26 cellular contexts compared by ENCODE assay signal in genomic region chr7:41847171-41847570, GRCh38.
"Had no signal": no experiment of that assay in that cellular context is flagged by ENCODE, and none has a peak within 500 bp of the region (broad histone marks: within the 10 kb centered on the region; RNA-seq: fewer than 3 reads in every experiment).

No MANE protein-coding gene starts in this region.

- H3K4me3 Mint-ChIP-seq: activated CD8-positive, alpha-beta memory T cell treated with anti-CD3 and anti-CD28 coated beads, Interleukin-2, amount 10 ng/mL, durations not matched to agents 7 days and 5 days; activated naive CD8-positive, alpha-beta T cell treated with anti-CD3 and anti-CD28 coated beads, Interleukin-2, amount 10 ng/mL, durations not matched to agents 7 days and 5 days; activated T-cell treated with anti-CD3 and anti-CD28 coated beads, Interleukin-2, amount 50 U/mL, for 24 hours; activated T-helper 1 cell treated with anti-CD3 and anti-CD28 coated beads, Interleukin-12 subunit alpha, Interleukin-12 subunit beta, Interleukin-2, Interleukin-4 antibody, amounts not matched to agents 30 ng/mL and 10 ng/mL and 1 ng/mL, durations not matched to agents 14 hours and 24 hours and 36 hours; T-helper 1 cell treated with Interleukin-12 subunit alpha and Interleukin-12 subunit beta and Interleukin-4 antibody, amounts not matched to agents 30 μg/mL and 1 μg/mL, for 36 hours had no signal

- DNase-seq: activated CD4-positive, alpha-beta T cell treated with anti-CD3 and anti-CD28 coated beads for 4 hours; activated CD8-positive, alpha-beta memory T cell treated with anti-CD3 and anti-CD28 coated beads, Interleukin-2, amount 10 ng/mL, durations not matched to agents 7 days and 5 days; activated effector memory CD4-positive, alpha-beta T cell treated with anti-CD3 and anti-CD28 coated beads, Interleukin-2, amount 50 U/mL, for 16 hours; activated naive CD4-positive, alpha-beta T cell treated with Interleukin-2 at 50 U/mL for 16 hours; activated naive CD8-positive, alpha-beta T cell treated with anti-CD3 and anti-CD28 coated beads, Interleukin-2, amount 10 ng/mL, durations not matched to agents 7 days and 5 days; activated T-cell treated with anti-CD3 and anti-CD28 coated beads, Interleukin-2, amount 50 U/mL, for 24 hours; aorta; central memory CD4-positive, alpha-beta T cell; MV-4-11; NCI-H1092 treated with DMSO at 0.1 percent for 48 hours; NCI-H1436; NCI-H1694 treated with DMSO at 0.1 percent for 48 hours; NCI-H2081; NCI-H510A treated with DMSO at 0.1 percent for 48 hours; NCI-H69; NK-92 treated with Interleukin-12 subunit alpha and Interleukin-12 subunit beta, amount 100 ng/mL, for 24 hours; OCI-M1; Right ventricle myocardium superior; SJCRH30 had no signal

- H3K36me3 ChIP-seq: breast epithelium, SJCRH30 had no signal

- H3K4me1 ChIP-seq: breast epithelium, SJCRH30 had no signal

- H3K4me2 ChIP-seq: KMS-11 had no signal

- H3K27me3 ChIP-seq: breast epithelium, SJCRH30 had no signal

- H3K9me3 ChIP-seq: breast epithelium, SJCRH30 had no signal

- H3K36me3 Mint-ChIP-seq: activated CD8-positive, alpha-beta memory T cell treated with anti-CD3 and anti-CD28 coated beads, Interleukin-2, amount 10 ng/mL, durations not matched to agents 7 days and 5 days had no signal

- H3K27ac Mint-ChIP-seq: activated CD8-positive, alpha-beta memory T cell treated with anti-CD3 and anti-CD28 coated beads, Interleukin-2, amount 10 ng/mL, durations not matched to agents 7 days and 5 days; activated naive CD8-positive, alpha-beta T cell treated with anti-CD3 and anti-CD28 coated beads, Interleukin-2, amount 10 ng/mL, durations not matched to agents 7 days and 5 days; activated T-cell treated with anti-CD3 and anti-CD28 coated beads, Interleukin-2, amount 50 U/mL, for 24 hours; activated T-helper 1 cell treated with anti-CD3 and anti-CD28 coated beads, Interleukin-12 subunit alpha, Interleukin-12 subunit beta, Interleukin-2, Interleukin-4 antibody, amounts not matched to agents 30 ng/mL and 10 ng/mL and 1 ng/mL, durations not matched to agents 14 hours and 24 hours and 36 hours; T-helper 1 cell treated with Interleukin-12 subunit alpha and Interleukin-12 subunit beta and Interleukin-4 antibody, amounts not matched to agents 30 μg/mL and 1 μg/mL, for 36 hours had no signal

- H3K9ac ChIP-seq: KMS-11 had no signal

- ATAC-seq: activated CD4-positive, CD25-positive, alpha-beta regulatory T cell treated with anti-CD3 and anti-CD28 coated beads, Interleukin-2, amount 50 U/mL, for 24 hours; activated CD8-positive, alpha-beta memory T cell treated with anti-CD3 and anti-CD28 coated beads, Interleukin-2, amount 10 ng/mL, durations not matched to agents 7 days and 5 days; Panc1 had no signal

- H3K27me3 Mint-ChIP-seq: activated CD8-positive, alpha-beta memory T cell treated with anti-CD3 and anti-CD28 coated beads, Interleukin-2, amount 10 ng/mL, durations not matched to agents 7 days and 5 days; activated T-cell treated with anti-CD3 and anti-CD28 coated beads, Interleukin-2, amount 50 U/mL, for 24 hours had no signal

- H3K4me3 ChIP-seq: breast epithelium, SJCRH30 had no signal

- H3K27ac ChIP-seq: breast epithelium, KMS-11, RWPE1, SJCRH30 had no signal
